11 cellular contexts compared by ENCODE assay signal in genomic region chr2:88832256-88832991, GRCh38.
A peak's percentile ranks its signal among the peaks of the same experiment; 100 is the strongest.
DNase-seq lines count a peak whose midpoint lies in the region; ATAC-seq and TF ChIP-seq lines count a peak whose summit lies in the region.
"Had no signal": no experiment of that assay in that cellular context is flagged by ENCODE, and none has a peak within 500 bp of the region (broad histone marks: within the 10 kb centered on the region; RNA-seq: fewer than 3 reads in every experiment).

No MANE protein-coding gene starts in this region.

- 21% methylated on average over 8 of the region's 9 CpGs for WGBS in SK-N-SH (ENCODE audit: low lambda C conversion rate)

- H3F3A ChIP-seq in SK-N-SH (replicated peaks; ENCODE audit: insufficient read depth), result no peaks in the 10 kb centered on the region

- TF ChIP-seq CTCF in GM06990 (IDR thresholded peaks at IDR 0.05; ENCODE audit: insufficient read depth, low read length, poor library complexity, severe bottlenecking) (peak; percentile 15), SK-N-SH (IDR thresholded peaks at IDR 0.05) (no peak)

- H3K9ac ChIP-seq in SK-N-SH, result no peak overlapping the region

- no peaks in the 10 kb centered on the region for H3K9me3 ChIP-seq in SK-N-SH
- H3K9me3 ChIP-seq: SJSA1 had no signal

- no peaks in the 10 kb centered on the region for H4K20me1 ChIP-seq in SK-N-SH (ENCODE audit: insufficient read depth)

- H3K9me2 ChIP-seq in SK-N-SH, result no peaks in the 10 kb centered on the region

- no peak for DNase-seq in GM06990 (ENCODE audit: extremely low read depth, insufficient read length)
- DNase-seq in SK-N-SH, result no peak
- DNase-seq in activated CD8-positive, alpha-beta memory T cell treated with anti-CD3 and anti-CD28 coated beads, Interleukin-2, amount 50 U/mL, for 48 hours, result no peak
- DNase-seq in activated CD4-positive, alpha-beta T cell treated with anti-CD3 and anti-CD28 coated beads for 4 hours, result no peak
- DNase-seq in HCEC 1CT, result no peak
- DNase-seq in activated effector memory CD4-positive, alpha-beta T cell treated with anti-CD3 and anti-CD28 coated beads, Interleukin-2, amount 50 U/mL, for 16 hours, result no peak
- DNase-seq: NCI-H1417 had no signal

- no peak overlapping the region for H3K4me2 ChIP-seq in SK-N-SH
- H3K4me2 ChIP-seq: smooth muscle cell had no signal

- H3K79me2 ChIP-seq in SK-N-SH (ENCODE audit: insufficient read depth), result no peaks in the 10 kb centered on the region

- CTCF ChIA-PET in SK-N-SH (lab: Yijun Ruan, JAX), result interaction anchor here (0.7 to 2.0 kb wide), 9 partner anchors 9 to 92 kb away, joined by 3 to 9 read pairs (median 5); no protein-coding TSS in a partner anchor

- ATAC-seq in GM19438 (IDR thresholded peaks at IDR 0.05; ENCODE audit: low read depth, unreplicated experiment) (peak; percentile 38), HG03039 (IDR thresholded peaks at IDR 0.05; ENCODE audit: unreplicated experiment) (peak; percentile 40)

- peak overlapping the region; percentile 22 for H3K4me3 ChIP-seq in GM06990 (replicated peaks; ENCODE audit: low read depth, low read length)
- no peak overlapping the region for H3K4me3 ChIP-seq in SK-N-SH (ENCODE audit: low read depth in 2 of 2, low read length in 1 of 2)
- H3K4me3 ChIP-seq: SJSA1, smooth muscle cell had no signal

- no peak for TF ChIP-seq RAD21 in SK-N-SH (IDR thresholded peaks at IDR 0.05; ENCODE audit: low read length)

- H3K4me1 ChIP-seq in SK-N-SH (ENCODE audit: control insufficient read depth in 1 of 2, insufficient read depth in 2 of 2, low read depth in 1 of 2, low read length in 1 of 2), result no peaks in the 10 kb centered on the region
- H3K4me1 ChIP-seq: SJSA1 had no signal

- no peak for TF ChIP-seq EP300 in SK-N-SH (IDR thresholded peaks at IDR 0.05; ENCODE audit: borderline replicate concordance in 1 of 2, low read depth in 1 of 2, low read length in 1 of 2)

- H3K36me3 ChIP-seq in GM06990 (ENCODE audit: control insufficient read depth, insufficient read depth, low read length), result no peaks in the 10 kb centered on the region
- H3K36me3 ChIP-seq in SK-N-SH (replicated peaks in 1 of 2; ENCODE audit: control insufficient read depth in 1 of 2, insufficient read depth in 2 of 2, low read length in 1 of 2), result no peaks in the 10 kb centered on the region
- H3K36me3 ChIP-seq: SJSA1 had no signal

- POLR2A ChIA-PET in SK-N-SH (lab: Yijun Ruan, JAX), result interaction anchor here (1.0 kb wide), 1 partner anchor 27 kb away, joined by 3 read pairs; no protein-coding TSS in a partner anchor

- H3K27me3 ChIP-seq in GM06990 (replicated peaks; ENCODE audit: control insufficient read depth, insufficient read depth, low read length) (no peaks in the 10 kb centered on the region; the same call in 1 of the 2 replicates), SK-N-SH (ENCODE audit: insufficient read depth) (no peaks in the 10 kb centered on the region)
- H3K27me3 ChIP-seq: SJSA1 had no signal

- no peak overlapping the region for H3K27ac ChIP-seq in SK-N-SH (ENCODE audit: low read depth in 2 of 2, low read length in 1 of 2)
- H3K27ac ChIP-seq: SJSA1 had no signal

- H2AFZ ChIP-seq in SK-N-SH (ENCODE audit: low read depth), result 0 out of 2 replicates have a peak overlapping the region, but pooled peaks have one; percentile 41

TF ChIP-seq in SK-N-SH, 30 proteins besides CTCF, POLR2A, EP300 and RAD21:
- TF ChIP-seq FOXJ3 (CRISPR knock-in tag; IDR thresholded peaks at IDR 0.05) (no peak), RFX5 (IDR thresholded peaks at IDR 0.05; ENCODE audit: low read length) (no peak), GATA2 (CRISPR knock-in tag; IDR thresholded peaks at IDR 0.05) (no peak), EZH2phosphoT487 (IDR thresholded peaks at IDR 0.05; ENCODE audit: borderline replicate concordance, low read depth) (no peak), USF2 (IDR thresholded peaks at IDR 0.05; ENCODE audit: borderline replicate concordance, low read depth, low read length) (no peak), SMC3 (IDR thresholded peaks at IDR 0.05; ENCODE audit: low read depth, low read length) (no peak), IRF3 (IDR thresholded peaks at IDR 0.05; ENCODE audit: low read depth, low read length) (no peak), RCOR1 (IDR thresholded peaks at IDR 0.05; ENCODE audit: low read length) (no peak), USF1 (IDR thresholded peaks at IDR 0.05; ENCODE audit: borderline replicate concordance, low read depth) (no peak), TEAD4 (IDR thresholded peaks at IDR 0.05; ENCODE audit: borderline replicate concordance, insufficient read depth) (no peak), MAX (IDR thresholded peaks at IDR 0.05; ENCODE audit: low read depth) (no peak), ZBTB33 (IDR thresholded peaks at IDR 0.05; ENCODE audit: borderline replicate concordance, low read depth) (no peak)
